1 cellular context compared by ENCODE assay signal in the genomic region with DNA sequence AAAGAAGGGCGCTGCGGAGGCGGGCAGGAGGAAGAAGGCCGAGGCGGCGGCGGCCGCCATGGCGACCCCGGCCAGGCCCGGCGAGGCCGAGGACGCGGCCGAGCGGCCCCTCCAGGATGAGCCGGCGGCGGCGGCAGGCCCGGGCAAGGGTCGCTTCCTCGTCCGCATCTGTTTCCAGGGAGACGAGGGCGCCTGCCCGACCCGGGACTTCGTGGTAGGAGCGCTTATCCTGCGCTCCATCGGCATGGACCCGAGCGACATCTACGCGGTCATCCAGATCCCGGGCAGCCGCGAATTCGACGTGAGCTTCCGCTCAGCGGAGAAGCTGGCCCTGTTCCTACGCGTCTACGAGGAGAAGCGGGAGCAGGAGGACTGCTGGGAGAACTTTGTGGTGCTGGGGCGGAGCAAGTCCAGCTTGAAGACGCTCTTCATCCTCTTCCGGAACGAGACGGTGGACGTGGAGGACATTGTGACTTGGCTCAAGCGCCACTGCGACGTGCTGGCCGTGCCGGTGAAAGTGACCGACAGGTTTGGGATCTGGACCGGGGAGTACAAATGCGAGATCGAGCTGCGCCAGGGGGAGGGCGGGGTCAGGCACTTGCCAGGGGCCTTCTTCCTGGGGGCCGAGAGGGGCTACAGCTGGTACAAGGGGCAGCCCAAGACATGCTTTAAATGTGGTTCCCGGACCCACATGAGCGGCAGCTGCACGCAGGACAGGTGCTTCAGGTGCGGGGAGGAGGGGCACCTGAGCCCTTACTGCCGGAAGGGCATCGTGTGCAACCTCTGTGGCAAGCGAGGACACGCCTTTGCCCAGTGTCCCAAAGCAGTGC.
TF ChIP-seq lines count a peak whose summit lies in the region.

No MANE protein-coding gene starts in this region.

TF ChIP-seq in GM12878, 131 proteins besides CTCF, POLR2A, EP300 and RAD21 (continued from another document and continues in another):
- TF ChIP-seq, protein P1, sequence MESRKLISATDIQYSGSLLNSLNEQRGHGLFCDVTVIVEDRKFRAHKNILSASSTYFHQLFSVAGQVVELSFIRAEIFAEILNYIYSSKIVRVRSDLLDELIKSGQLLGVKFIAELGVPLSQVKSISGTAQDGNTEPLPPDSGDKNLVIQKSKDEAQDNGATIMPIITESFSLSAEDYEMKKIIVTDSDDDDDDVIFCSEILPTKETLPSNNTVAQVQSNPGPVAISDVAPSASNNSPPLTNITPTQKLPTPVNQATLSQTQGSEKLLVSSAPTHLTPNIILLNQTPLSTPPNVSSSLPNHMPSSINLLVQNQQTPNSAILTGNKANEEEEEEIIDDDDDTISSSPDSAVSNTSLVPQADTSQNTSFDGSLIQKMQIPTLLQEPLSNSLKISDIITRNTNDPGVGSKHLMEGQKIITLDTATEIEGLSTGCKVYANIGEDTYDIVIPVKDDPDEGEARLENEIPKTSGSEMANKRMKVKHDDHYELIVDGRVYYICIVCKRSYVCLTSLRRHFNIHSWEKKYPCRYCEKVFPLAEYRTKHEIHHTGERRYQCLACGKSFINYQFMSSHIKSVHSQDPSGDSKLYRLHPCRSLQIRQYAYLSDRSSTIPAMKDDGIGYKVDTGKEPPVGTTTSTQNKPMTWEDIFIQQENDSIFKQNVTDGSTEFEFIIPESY (IDR thresholded peaks at IDR 0.05): no peak
- no peak for TF ChIP-seq MTA2 (IDR thresholded peaks at IDR 0.05; ENCODE audit: low read depth)
- TF ChIP-seq FOXK2 (IDR thresholded peaks at IDR 0.05): no peak
- no peak for TF ChIP-seq ZNF622 (IDR thresholded peaks at IDR 0.05)
- no peak for TF ChIP-seq CBX5 (IDR thresholded peaks at IDR 0.05; ENCODE audit: low read depth)
- no peak for TF ChIP-seq NRF1 (conservative IDR thresholded peaks at IDR 0.05; ENCODE audit: low read depth, low read length)
- TF ChIP-seq, protein P2, sequence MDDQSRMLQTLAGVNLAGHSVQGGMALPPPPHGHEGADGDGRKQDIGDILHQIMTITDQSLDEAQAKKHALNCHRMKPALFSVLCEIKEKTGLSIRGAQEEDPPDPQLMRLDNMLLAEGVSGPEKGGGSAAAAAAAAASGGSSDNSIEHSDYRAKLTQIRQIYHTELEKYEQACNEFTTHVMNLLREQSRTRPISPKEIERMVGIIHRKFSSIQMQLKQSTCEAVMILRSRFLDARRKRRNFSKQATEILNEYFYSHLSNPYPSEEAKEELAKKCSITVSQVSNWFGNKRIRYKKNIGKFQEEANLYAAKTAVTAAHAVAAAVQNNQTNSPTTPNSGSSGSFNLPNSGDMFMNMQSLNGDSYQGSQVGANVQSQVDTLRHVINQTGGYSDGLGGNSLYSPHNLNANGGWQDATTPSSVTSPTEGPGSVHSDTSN (IDR thresholded peaks at IDR 0.05; ENCODE audit: insufficient replicate concordance, low read depth, low read length): no peak
- TF ChIP-seq KLF5 (IDR thresholded peaks at IDR 0.05; ENCODE audit: partially characterized antibody): no peak
- TF ChIP-seq TCF12 (IDR thresholded peaks at IDR 0.05; ENCODE audit: low read depth, low read length): 0 out of 2 replicates have a peak, but pooled peaks have one; percentile 67
- TF ChIP-seq RBBP5 (conservative IDR thresholded peaks at IDR 0.05): no peak
- no peak for TF ChIP-seq SIN3A (IDR thresholded peaks at IDR 0.05; ENCODE audit: low read depth, low read length)
- no peak for TF ChIP-seq SREBF2 (IDR thresholded peaks at IDR 0.05; ENCODE audit: low read length)
- TF ChIP-seq, protein P3, sequence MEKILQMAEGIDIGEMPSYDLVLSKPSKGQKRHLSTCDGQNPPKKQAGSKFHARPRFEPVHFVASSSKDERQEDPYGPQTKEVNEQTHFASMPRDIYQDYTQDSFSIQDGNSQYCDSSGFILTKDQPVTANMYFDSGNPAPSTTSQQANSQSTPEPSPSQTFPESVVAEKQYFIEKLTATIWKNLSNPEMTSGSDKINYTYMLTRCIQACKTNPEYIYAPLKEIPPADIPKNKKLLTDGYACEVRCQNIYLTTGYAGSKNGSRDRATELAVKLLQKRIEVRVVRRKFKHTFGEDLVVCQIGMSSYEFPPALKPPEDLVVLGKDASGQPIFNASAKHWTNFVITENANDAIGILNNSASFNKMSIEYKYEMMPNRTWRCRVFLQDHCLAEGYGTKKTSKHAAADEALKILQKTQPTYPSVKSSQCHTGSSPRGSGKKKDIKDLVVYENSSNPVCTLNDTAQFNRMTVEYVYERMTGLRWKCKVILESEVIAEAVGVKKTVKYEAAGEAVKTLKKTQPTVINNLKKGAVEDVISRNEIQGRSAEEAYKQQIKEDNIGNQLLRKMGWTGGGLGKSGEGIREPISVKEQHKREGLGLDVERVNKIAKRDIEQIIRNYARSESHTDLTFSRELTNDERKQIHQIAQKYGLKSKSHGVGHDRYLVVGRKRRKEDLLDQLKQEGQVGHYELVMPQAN (conservative IDR thresholded peaks at IDR 0.05): no peak
- TF ChIP-seq, protein P4, sequence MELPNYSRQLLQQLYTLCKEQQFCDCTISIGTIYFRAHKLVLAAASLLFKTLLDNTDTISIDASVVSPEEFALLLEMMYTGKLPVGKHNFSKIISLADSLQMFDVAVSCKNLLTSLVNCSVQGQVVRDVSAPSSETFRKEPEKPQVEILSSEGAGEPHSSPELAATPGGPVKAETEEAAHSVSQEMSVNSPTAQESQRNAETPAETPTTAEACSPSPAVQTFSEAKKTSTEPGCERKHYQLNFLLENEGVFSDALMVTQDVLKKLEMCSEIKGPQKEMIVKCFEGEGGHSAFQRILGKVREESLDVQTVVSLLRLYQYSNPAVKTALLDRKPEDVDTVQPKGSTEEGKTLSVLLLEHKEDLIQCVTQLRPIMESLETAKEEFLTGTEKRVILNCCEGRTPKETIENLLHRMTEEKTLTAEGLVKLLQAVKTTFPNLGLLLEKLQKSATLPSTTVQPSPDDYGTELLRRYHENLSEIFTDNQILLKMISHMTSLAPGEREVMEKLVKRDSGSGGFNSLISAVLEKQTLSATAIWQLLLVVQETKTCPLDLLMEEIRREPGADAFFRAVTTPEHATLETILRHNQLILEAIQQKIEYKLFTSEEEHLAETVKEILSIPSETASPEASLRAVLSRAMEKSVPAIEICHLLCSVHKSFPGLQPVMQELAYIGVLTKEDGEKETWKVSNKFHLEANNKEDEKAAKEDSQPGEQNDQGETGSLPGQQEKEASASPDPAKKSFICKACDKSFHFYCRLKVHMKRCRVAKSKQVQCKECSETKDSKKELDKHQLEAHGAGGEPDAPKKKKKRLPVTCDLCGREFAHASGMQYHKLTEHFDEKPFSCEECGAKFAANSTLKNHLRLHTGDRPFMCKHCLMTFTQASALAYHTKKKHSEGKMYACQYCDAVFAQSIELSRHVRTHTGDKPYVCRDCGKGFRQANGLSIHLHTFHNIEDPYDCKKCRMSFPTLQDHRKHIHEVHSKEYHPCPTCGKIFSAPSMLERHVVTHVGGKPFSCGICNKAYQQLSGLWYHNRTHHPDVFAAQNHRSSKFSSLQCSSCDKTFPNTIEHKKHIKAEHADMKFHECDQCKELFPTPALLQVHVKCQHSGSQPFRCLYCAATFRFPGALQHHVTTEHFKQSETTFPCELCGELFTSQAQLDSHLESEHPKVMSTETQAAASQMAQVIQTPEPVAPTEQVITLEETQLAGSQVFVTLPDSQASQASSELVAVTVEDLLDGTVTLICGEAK (IDR thresholded peaks at IDR 0.05; ENCODE audit: borderline replicate concordance): no peak
- no peak for TF ChIP-seq CBFB (IDR thresholded peaks at IDR 0.05; ENCODE audit: low read depth)
- peak; percentile 81 for TF ChIP-seq ZSCAN29 (IDR thresholded peaks at IDR 0.05)
- no peak; a peak in 1 of 4 replicates for TF ChIP-seq IKZF2 (IDR thresholded peaks at IDR 0.05)
- no peak for TF ChIP-seq SRF (IDR thresholded peaks at IDR 0.05; ENCODE audit: low read depth in 2 of 2, low read length in 2 of 2)
- TF ChIP-seq MTA3 (IDR thresholded peaks at IDR 0.05; ENCODE audit: borderline replicate concordance, low read length): no peak
- 0 out of 3 replicates have a peak, but pooled peaks have one; percentile 25 for TF ChIP-seq POU2F2 (IDR thresholded peaks at IDR 0.05; ENCODE audit: borderline replicate concordance, low read depth, low read length)
- peak; percentile 26; the same call in 1 of the 2 replicates for TF ChIP-seq NBN (IDR thresholded peaks at IDR 0.05)
- 0 out of 2 replicates have a peak, but pooled peaks have one; percentile 16 for TF ChIP-seq TBL1XR1 (IDR thresholded peaks at IDR 0.05; ENCODE audit: low read depth, low read length)
- TF ChIP-seq, protein P5, sequence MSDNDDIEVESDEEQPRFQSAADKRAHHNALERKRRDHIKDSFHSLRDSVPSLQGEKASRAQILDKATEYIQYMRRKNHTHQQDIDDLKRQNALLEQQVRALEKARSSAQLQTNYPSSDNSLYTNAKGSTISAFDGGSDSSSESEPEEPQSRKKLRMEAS (IDR thresholded peaks at IDR 0.05; ENCODE audit: low read depth, low read length): no peak; the same call in 1 of the 2 replicates
- no peak for TF ChIP-seq GABPA (IDR thresholded peaks at IDR 0.05; ENCODE audit: low read depth)
- no peak for TF ChIP-seq YBX1 (IDR thresholded peaks at IDR 0.05)
- no peak for TF ChIP-seq SMARCA5 (IDR thresholded peaks at IDR 0.05)
- no peak for TF ChIP-seq NR2C1 (IDR thresholded peaks at IDR 0.05)
- no peak for TF ChIP-seq CEBPB (IDR thresholded peaks at IDR 0.05; ENCODE audit: borderline replicate concordance in 1 of 2, low read depth in 2 of 2, low read length in 2 of 2)
- no peak for TF ChIP-seq BRCA1 (IDR thresholded peaks at IDR 0.05; ENCODE audit: low read depth, low read length)
- TF ChIP-seq, protein P6, sequence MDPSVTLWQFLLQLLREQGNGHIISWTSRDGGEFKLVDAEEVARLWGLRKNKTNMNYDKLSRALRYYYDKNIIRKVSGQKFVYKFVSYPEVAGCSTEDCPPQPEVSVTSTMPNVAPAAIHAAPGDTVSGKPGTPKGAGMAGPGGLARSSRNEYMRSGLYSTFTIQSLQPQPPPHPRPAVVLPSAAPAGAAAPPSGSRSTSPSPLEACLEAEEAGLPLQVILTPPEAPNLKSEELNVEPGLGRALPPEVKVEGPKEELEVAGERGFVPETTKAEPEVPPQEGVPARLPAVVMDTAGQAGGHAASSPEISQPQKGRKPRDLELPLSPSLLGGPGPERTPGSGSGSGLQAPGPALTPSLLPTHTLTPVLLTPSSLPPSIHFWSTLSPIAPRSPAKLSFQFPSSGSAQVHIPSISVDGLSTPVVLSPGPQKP (IDR thresholded peaks at IDR 0.05; ENCODE audit: low read depth, low read length): no peak
- no peak for TF ChIP-seq PML (IDR thresholded peaks at IDR 0.05; ENCODE audit: low read length)
- no peak for TF ChIP-seq STAT1 (conservative IDR thresholded peaks at IDR 0.05)
- TF ChIP-seq POLR2AphosphoS5 (IDR thresholded peaks at IDR 0.05; ENCODE audit: low read length): peak; percentile 77
- TF ChIP-seq NR2C2 (IDR thresholded peaks at IDR 0.05; ENCODE audit: borderline replicate concordance, control insufficient read depth, insufficient read length, low read depth): no peak
- TF ChIP-seq, protein P7, sequence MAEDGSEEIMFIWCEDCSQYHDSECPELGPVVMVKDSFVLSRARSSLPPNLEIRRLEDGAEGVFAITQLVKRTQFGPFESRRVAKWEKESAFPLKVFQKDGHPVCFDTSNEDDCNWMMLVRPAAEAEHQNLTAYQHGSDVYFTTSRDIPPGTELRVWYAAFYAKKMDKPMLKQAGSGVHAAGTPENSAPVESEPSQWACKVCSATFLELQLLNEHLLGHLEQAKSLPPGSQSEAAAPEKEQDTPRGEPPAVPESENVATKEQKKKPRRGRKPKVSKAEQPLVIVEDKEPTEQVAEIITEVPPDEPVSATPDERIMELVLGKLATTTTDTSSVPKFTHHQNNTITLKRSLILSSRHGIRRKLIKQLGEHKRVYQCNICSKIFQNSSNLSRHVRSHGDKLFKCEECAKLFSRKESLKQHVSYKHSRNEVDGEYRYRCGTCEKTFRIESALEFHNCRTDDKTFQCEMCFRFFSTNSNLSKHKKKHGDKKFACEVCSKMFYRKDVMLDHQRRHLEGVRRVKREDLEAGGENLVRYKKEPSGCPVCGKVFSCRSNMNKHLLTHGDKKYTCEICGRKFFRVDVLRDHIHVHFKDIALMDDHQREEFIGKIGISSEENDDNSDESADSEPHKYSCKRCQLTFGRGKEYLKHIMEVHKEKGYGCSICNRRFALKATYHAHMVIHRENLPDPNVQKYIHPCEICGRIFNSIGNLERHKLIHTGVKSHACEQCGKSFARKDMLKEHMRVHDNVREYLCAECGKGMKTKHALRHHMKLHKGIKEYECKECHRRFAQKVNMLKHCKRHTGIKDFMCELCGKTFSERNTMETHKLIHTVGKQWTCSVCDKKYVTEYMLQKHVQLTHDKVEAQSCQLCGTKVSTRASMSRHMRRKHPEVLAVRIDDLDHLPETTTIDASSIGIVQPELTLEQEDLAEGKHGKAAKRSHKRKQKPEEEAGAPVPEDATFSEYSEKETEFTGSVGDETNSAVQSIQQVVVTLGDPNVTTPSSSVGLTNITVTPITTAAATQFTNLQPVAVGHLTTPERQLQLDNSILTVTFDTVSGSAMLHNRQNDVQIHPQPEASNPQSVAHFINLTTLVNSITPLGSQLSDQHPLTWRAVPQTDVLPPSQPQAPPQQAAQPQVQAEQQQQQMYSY (CRISPR knock-in tag; IDR thresholded peaks at IDR 0.05): no peak
- TF ChIP-seq SMAD5 (IDR thresholded peaks at IDR 0.05; ENCODE audit: low read depth): no peak
- no peak for TF ChIP-seq STAT3 (IDR thresholded peaks at IDR 0.05; ENCODE audit: low read depth, low read length)
- TF ChIP-seq NFXL1 (IDR thresholded peaks at IDR 0.05; ENCODE audit: borderline replicate concordance): no peak
- no peak for TF ChIP-seq RFX5 (IDR thresholded peaks at IDR 0.05; ENCODE audit: low read depth, low read length)
- TF ChIP-seq BHLHE40 (IDR thresholded peaks at IDR 0.05; ENCODE audit: borderline replicate concordance in 1 of 2, low read depth in 2 of 2, low read length in 1 of 2): peak in 1 of 2 experiments; percentile 29; a peak in 1 of 4 replicates
- TF ChIP-seq MYC (IDR thresholded peaks at IDR 0.05; ENCODE audit: insufficient read depth, insufficient read length, insufficient replicate concordance, low read length, severe bottlenecking): no peak
- no peak for TF ChIP-seq KDM1A (IDR thresholded peaks at IDR 0.05; ENCODE audit: borderline replicate concordance)
- TF ChIP-seq, protein P8, sequence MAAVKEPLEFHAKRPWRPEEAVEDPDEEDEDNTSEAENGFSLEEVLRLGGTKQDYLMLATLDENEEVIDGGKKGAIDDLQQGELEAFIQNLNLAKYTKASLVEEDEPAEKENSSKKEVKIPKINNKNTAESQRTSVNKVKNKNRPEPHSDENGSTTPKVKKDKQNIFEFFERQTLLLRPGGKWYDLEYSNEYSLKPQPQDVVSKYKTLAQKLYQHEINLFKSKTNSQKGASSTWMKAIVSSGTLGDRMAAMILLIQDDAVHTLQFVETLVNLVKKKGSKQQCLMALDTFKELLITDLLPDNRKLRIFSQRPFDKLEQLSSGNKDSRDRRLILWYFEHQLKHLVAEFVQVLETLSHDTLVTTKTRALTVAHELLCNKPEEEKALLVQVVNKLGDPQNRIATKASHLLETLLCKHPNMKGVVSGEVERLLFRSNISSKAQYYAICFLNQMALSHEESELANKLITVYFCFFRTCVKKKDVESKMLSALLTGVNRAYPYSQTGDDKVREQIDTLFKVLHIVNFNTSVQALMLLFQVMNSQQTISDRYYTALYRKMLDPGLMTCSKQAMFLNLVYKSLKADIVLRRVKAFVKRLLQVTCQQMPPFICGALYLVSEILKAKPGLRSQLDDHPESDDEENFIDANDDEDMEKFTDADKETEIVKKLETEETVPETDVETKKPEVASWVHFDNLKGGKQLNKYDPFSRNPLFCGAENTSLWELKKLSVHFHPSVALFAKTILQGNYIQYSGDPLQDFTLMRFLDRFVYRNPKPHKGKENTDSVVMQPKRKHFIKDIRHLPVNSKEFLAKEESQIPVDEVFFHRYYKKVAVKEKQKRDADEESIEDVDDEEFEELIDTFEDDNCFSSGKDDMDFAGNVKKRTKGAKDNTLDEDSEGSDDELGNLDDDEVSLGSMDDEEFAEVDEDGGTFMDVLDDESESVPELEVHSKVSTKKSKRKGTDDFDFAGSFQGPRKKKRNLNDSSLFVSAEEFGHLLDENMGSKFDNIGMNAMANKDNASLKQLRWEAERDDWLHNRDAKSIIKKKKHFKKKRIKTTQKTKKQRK (IDR thresholded peaks at IDR 0.05; ENCODE audit: low read depth, low read length): no peak
- TF ChIP-seq MEF2B (IDR thresholded peaks at IDR 0.05; ENCODE audit: partially characterized antibody, poor library complexity, severe bottlenecking): no peak
